1 cellular context compared by ENCODE assay signal in genomic region chr13:111251646-111252448, GRCh38.
TF ChIP-seq lines count a peak whose summit lies in the region.

No MANE protein-coding gene starts in this region.

TF ChIP-seq in SK-N-SH, 30 proteins besides CTCF, POLR2A, EP300 and RAD21 (continued from another document):
- TF ChIP-seq IRF3 (IDR thresholded peaks at IDR 0.05; ENCODE audit: low read depth, low read length) (no peak), MEF2A (IDR thresholded peaks at IDR 0.05; ENCODE audit: borderline replicate concordance, low read depth) (no peak), FOXM1 (IDR thresholded peaks at IDR 0.05; ENCODE audit: low read depth) (no peak), SMC3 (IDR thresholded peaks at IDR 0.05; ENCODE audit: low read depth, low read length) (no peak), TAF1 (IDR thresholded peaks at IDR 0.05; ENCODE audit: borderline replicate concordance, low read depth, low read length) (no peak), NFIC (IDR thresholded peaks at IDR 0.05; ENCODE audit: borderline replicate concordance) (no peak), EZH2phosphoT487 (IDR thresholded peaks at IDR 0.05; ENCODE audit: borderline replicate concordance, low read depth) (no peak), JUND (IDR thresholded peaks at IDR 0.05) (no peak), TEAD4 (IDR thresholded peaks at IDR 0.05; ENCODE audit: borderline replicate concordance, insufficient read depth) (no peak)
